10 cellular contexts compared by ENCODE assay signal in genomic region chr5:124662261-124662781, GRCh38.
DNase-seq lines count a peak whose midpoint lies in the region; ATAC-seq, FAIRE-seq and TF ChIP-seq lines count a peak whose summit lies in the region.
"Had no signal": no experiment of that assay in that cellular context is flagged by ENCODE, and none has a peak within 500 bp of the region (broad histone marks: within the 10 kb centered on the region; RNA-seq: fewer than 3 reads in every experiment).

No MANE protein-coding gene starts in this region.

- no peaks in the 10 kb centered on the region for H3K9me3 ChIP-seq in BLaER1 treated with 17β-estradiol and CSF1 and Interleukin-3, amounts not matched to agents 10 nM and 100 nM (replicated peaks in 1 of 11)
- no peaks in the 10 kb centered on the region for H3K9me3 ChIP-seq in GM12878 (replicated peaks; ENCODE audit: control insufficient read depth, insufficient read depth, low read length)
- H3K9me3 ChIP-seq in lower lobe of right lung: no peaks in the 10 kb centered on the region

- no peaks in the 10 kb centered on the region for H3K36me3 Mint-ChIP-seq in activated T-cell treated with anti-CD3 and anti-CD28 coated beads, Interleukin-2, amount 50 U/mL, for 4 hours (ENCODE audit: insufficient read depth)
- H3K36me3 Mint-ChIP-seq: CD4-positive, CD25-positive, alpha-beta regulatory T cell had no signal

- H3K36me3 ChIP-seq in BLaER1 treated with 17β-estradiol and CSF1 and Interleukin-3, amounts not matched to agents 10 nM and 100 nM: peaks cover 0 to 80% (median 8%) of the 10 kb centered on the region in 11 experiments; a peak in 7 of 22 replicates
- no peaks in the 10 kb centered on the region for H3K36me3 ChIP-seq in GM12878 (ENCODE audit: control insufficient read depth in 2 of 2, insufficient read depth in 2 of 2, low read length in 1 of 2)
- H3K36me3 ChIP-seq in lower lobe of right lung: no peaks in the 10 kb centered on the region

- no peak for TF ChIP-seq RAD21 in GM12878 (IDR thresholded peaks at IDR 0.05; ENCODE audit: insufficient read depth, low read depth, low read length)

- no peak overlapping the region for H3K4me3 ChIP-seq in BLaER1 treated with 17β-estradiol and CSF1 and Interleukin-3, amounts not matched to agents 10 nM and 100 nM
- H3K4me3 ChIP-seq in GM12878: no peak overlapping the region
- no peak overlapping the region for H3K4me3 ChIP-seq in lower lobe of right lung

- 75% methylated on average over 7 of the region's 7 CpGs for WGBS in GM12878 (ENCODE audit: insufficient coverage, insufficient replicate concordance, low lambda C conversion rate, missing lambda C conversion rate)

- no peak for FAIRE-seq in GM12878 (lab: Jason Lieb, UNC)
- no peak for FAIRE-seq in GM19239 (lab: Jason Lieb, UNC)

- no peak overlapping the region for H2AFZ ChIP-seq in GM12878 (ENCODE audit: control insufficient read depth, low read depth, low read length)

- H3K27me3 Mint-ChIP-seq in activated T-cell treated with anti-CD3 and anti-CD28 coated beads, Interleukin-2, amount 50 U/mL, for 4 hours (ENCODE audit: low read depth): no peaks in the 10 kb centered on the region

- CTCF ChIA-PET in GM12878 (lab: Yijun Ruan, JAX): no interaction called here

- ATAC-seq in GM12878 (peak; percentile 20; the same call in 1 of the 3 replicates), lower lobe of right lung (no peak), GM18505 (IDR thresholded peaks at IDR 0.05; ENCODE audit: unreplicated experiment) (no peak), HG02840 (IDR thresholded peaks at IDR 0.05; ENCODE audit: low FRiP score, unreplicated experiment) (no peak)
- no peak for ATAC-seq in activated T-cell treated with anti-CD3 and anti-CD28 coated beads, Interleukin-2, amount 50 U/mL, for 4 hours

- peak overlapping the region in 2 of 11 experiments; percentile 30 to 71; a peak in 1 of 22 replicates for H3K27ac ChIP-seq in BLaER1 treated with 17β-estradiol and CSF1 and Interleukin-3, amounts not matched to agents 10 nM and 100 nM
- no peak overlapping the region for H3K27ac ChIP-seq in GM12878 (ENCODE audit: control insufficient read depth, insufficient read depth)
- H3K27ac ChIP-seq in lower lobe of right lung: peak overlapping the region; percentile 67

- SMC1A ChIA-PET in GM12878 (lab: Charles Lee; ENCODE audit: uncharacterized antibody, unreplicated experiment): interaction anchor here (2.1 kb wide), 1 partner anchor 45 kb away, joined by 8 read pairs; no protein-coding TSS in a partner anchor

- no peak overlapping the region for H3K4me3 Mint-ChIP-seq in activated T-cell treated with anti-CD3 and anti-CD28 coated beads, Interleukin-2, amount 50 U/mL, for 4 hours
- H3K4me3 Mint-ChIP-seq: CD4-positive, CD25-positive, alpha-beta regulatory T cell had no signal

- H3K79me2 ChIP-seq in GM12878 (ENCODE audit: control insufficient read depth, insufficient read depth, low read length): no peaks in the 10 kb centered on the region; the same call in none of the 2 replicates

- intact Hi-C loops in GM12878 (cut with micrococcal nuclease; ENCODE audit: unreplicated experiment): no loop called here
- intact Hi-C loops in lower lobe of right lung (cut with DNase I): no loop called here

- TF ChIP-seq POLR2A in GM12878 (IDR thresholded peaks at IDR 0.05; ENCODE audit: low read depth, low read length): no peak
- no peak for TF ChIP-seq POLR2A in GM18505 (IDR thresholded peaks at IDR 0.05; ENCODE audit: borderline replicate concordance, extremely low read depth, insufficient read depth, insufficient read length)

- H3K4me1 Mint-ChIP-seq in activated T-cell treated with anti-CD3 and anti-CD28 coated beads, Interleukin-2, amount 50 U/mL, for 4 hours (ENCODE audit: low read depth): no peaks in the 10 kb centered on the region
- H3K4me1 Mint-ChIP-seq: CD4-positive, CD25-positive, alpha-beta regulatory T cell had no signal

- peaks cover 0 to 54% (median 0%) of the 10 kb centered on the region in 11 experiments; a peak in 4 of 22 replicates for H3K27me3 ChIP-seq in BLaER1 treated with 17β-estradiol and CSF1 and Interleukin-3, amounts not matched to agents 10 nM and 100 nM
- H3K27me3 ChIP-seq in GM12878 (replicated peaks in 1 of 2; ENCODE audit: control insufficient read depth in 2 of 2, insufficient read depth in 2 of 2, low read length in 1 of 2): no peaks in the 10 kb centered on the region
- no peaks in the 10 kb centered on the region for H3K27me3 ChIP-seq in lower lobe of right lung (ENCODE audit: low read depth)

- no peak for TF ChIP-seq CTCF in GM12878 (IDR thresholded peaks at IDR 0.05 in 2 of 3, conservative IDR thresholded peaks at IDR 0.05 in 1 of 3; ENCODE audit: control insufficient read depth in 2 of 3, extremely low read depth in 1 of 3, insufficient read depth in 1 of 3, low read depth in 3 of 3, low read length in 3 of 3)
- TF ChIP-seq CTCF in lower lobe of right lung (IDR thresholded peaks at IDR 0.05): no peak

- H3K9ac ChIP-seq in BLaER1 treated with 17β-estradiol and CSF1 and Interleukin-3, amounts not matched to agents 10 nM and 100 nM: no peak overlapping the region
- H3K9ac ChIP-seq in GM12878 (ENCODE audit: control insufficient read depth, insufficient read depth, low read length): no peak overlapping the region

- DNase-seq in NCI-H1436 treated with DMSO at 0.1 percent for 48 hours (lab: John Stamatoyannopoulos, UW) (peak; percentile 48), GM12878 (ENCODE audit: low read depth, low spot score) (no peak), lower lobe of right lung (no peak), GM19239 (ENCODE audit: insufficient read length, low spot score) (no peak)
- DNase-seq in activated T-cell treated with anti-CD3 and anti-CD28 coated beads, Interleukin-2, amount 50 U/mL, for 4 hours: no peak
- DNase-seq: activated CD4-positive, CD25-positive, alpha-beta regulatory T cell; CD4-positive, CD25-positive, alpha-beta regulatory T cell had no signal

- H3K9me3 Mint-ChIP-seq in activated T-cell treated with anti-CD3 and anti-CD28 coated beads, Interleukin-2, amount 50 U/mL, for 4 hours: no peaks in the 10 kb centered on the region

- H3K4me2 ChIP-seq in BLaER1 treated with 17β-estradiol and CSF1 and Interleukin-3, amounts not matched to agents 10 nM and 100 nM: peak overlapping the region in 8 of 11 experiments; percentile 17 to 96 (median 73); a peak in 9 of 22 replicates
- H3K4me2 ChIP-seq in GM12878 (ENCODE audit: control insufficient read depth, insufficient read depth): no peak overlapping the region

- in situ Hi-C loops in GM12878 (cut with MboI): no loop called here

- POLR2A ChIA-PET in GM12878 (lab: Charles Lee): no interaction called here

- BruUV-seq in GM12878 (replicated peaks; lab: Mats Ljungman, UMichigan): no TSS peak

- no peak for TF ChIP-seq EP300 in GM12878 (IDR thresholded peaks at IDR 0.05; ENCODE audit: borderline replicate concordance in 1 of 2, control insufficient read depth in 1 of 2, low read depth in 2 of 2, low read length in 2 of 2)

- RAD21 ChIA-PET in GM12878 (lab: Charles Lee; ENCODE audit: unreplicated experiment): interaction anchor here (1.6 to 1.8 kb wide), 2 partner anchors 9 to 11 kb away, joined by 3 to 6 read pairs; no protein-coding TSS in a partner anchor

- peaks cover 22 to 90% (median 67%) of the 10 kb centered on the region in 10 experiments for H3K4me1 ChIP-seq in BLaER1 treated with 17β-estradiol and CSF1 and Interleukin-3, amounts not matched to agents 10 nM and 100 nM
- H3K4me1 ChIP-seq in GM12878 (ENCODE audit: control insufficient read depth, insufficient read depth, low read length) (peaks cover 8% of the 10 kb centered on the region; the same call in 1 of the 2 replicates), lower lobe of right lung (peaks cover 62% of the 10 kb centered on the region)

- H4K20me1 ChIP-seq in BLaER1 treated with 17β-estradiol and CSF1 and Interleukin-3, amounts not matched to agents 10 nM and 100 nM: peaks cover 0 to 100% (median 0%) of the 10 kb centered on the region in 11 experiments; a peak in 7 of 22 replicates
- no peaks in the 10 kb centered on the region for H4K20me1 ChIP-seq in GM12878 (ENCODE audit: control insufficient read depth, insufficient read depth)

TF ChIP-seq in GM12878, 131 proteins besides CTCF, POLR2A, EP300 and RAD21:
- TF ChIP-seq KAT2A (conservative IDR thresholded peaks at IDR 0.05; ENCODE audit: control insufficient read depth, low read depth, low read length) (no peak), CBX3 (IDR thresholded peaks at IDR 0.05; ENCODE audit: borderline replicate concordance, low read depth) (no peak), NBN (IDR thresholded peaks at IDR 0.05) (no peak), PBX3 (IDR thresholded peaks at IDR 0.05; ENCODE audit: insufficient replicate concordance, low read depth, low read length) (peak; percentile 39), PKNOX1 (IDR thresholded peaks at IDR 0.05) (peak; percentile 55; the same call in 1 of the 2 replicates)
